8 cellular contexts compared by ENCODE assay signal in the genomic region with DNA sequence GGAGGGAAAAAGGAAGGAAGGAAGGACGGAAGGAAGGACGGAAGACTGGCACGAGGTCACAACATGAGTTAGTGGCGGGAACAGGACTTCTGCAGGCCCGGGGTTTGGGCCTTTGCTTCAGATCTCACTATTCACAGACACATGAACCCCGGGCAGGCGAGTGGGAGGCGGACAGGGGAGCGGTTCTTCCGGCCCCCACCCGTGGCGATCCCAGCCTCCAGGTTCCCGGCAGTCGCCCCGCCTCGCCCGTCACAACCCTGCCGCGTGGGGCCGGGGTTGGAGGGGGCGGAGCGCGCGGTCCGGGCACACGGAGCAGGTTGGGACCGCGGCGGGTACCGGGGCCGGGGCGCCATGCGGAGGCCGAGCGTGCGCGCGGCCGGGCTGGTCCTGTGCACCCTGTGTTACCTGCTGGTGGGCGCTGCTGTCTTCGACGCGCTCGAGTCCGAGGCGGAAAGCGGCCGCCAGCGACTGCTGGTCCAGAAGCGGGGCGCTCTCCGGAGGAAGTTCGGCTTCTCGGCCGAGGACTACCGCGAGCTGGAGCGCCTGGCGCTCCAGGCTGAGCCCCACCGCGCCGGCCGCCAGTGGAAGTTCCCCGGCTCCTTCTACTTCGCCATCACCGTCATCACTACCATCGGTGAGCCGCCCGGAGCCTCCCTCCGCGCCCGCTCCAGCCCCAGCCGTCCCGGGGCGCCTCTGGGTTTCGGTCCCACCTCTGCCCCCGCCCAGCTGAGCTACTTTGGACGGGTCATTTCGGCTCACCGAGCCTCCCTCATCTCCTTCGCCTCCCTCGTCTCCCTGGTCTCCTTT. TPM values are rescaled to one million over a fixed set of nuclear protein-coding genes. Genes with fewer than 3 reads are reported as not detected.
A peak's percentile ranks its signal among the peaks of the same experiment; 100 is the strongest.
DNase-seq lines count a peak whose midpoint lies in the region; ATAC-seq, FAIRE-seq and TF ChIP-seq lines count a peak whose summit lies in the region.

A gene (plus strand): TSS at position 306 of the 807 bp plus-strand sequence. CDS start 46 bp downstream, at position 352.

- H3K4me1 ChIP-seq in A549, result peaks cover 36% of the 10 kb centered on the region
- H3K4me1 ChIP-seq in HUES6 (ENCODE audit: control insufficient read depth, insufficient read depth, low read length), result peaks cover 8% of the 10 kb centered on the region
- H3K4me1 ChIP-seq in gastroesophageal sphincter, result peaks cover 0 to 70% (median 15%) of the 10 kb centered on the region in 3 donors

- intact Hi-C loops in posterior vena cava (cut with DNase I), result loop anchor here (2.0 to 5.0 kb wide), 2 partner anchors 122 to 123 kb away; no protein-coding TSS in a partner anchor

- CTCF ChIA-PET in A549 (lab: Yijun Ruan, JAX), result interaction anchor here (1.0 to 9.5 kb wide), 5 partner anchors 40 to 194 kb away, joined by 3 to 119 read pairs (median 27); no protein-coding TSS in a partner anchor

- no peak for TF ChIP-seq RAD21 in A549 (conservative IDR thresholded peaks at IDR 0.05 in 1 of 2, IDR thresholded peaks at IDR 0.05 in 1 of 2)

- H3K27me3 ChIP-seq in HUES6 (ENCODE audit: control insufficient read depth, insufficient read depth, low read length), result peaks cover 54% of the 10 kb centered on the region
- H3K27me3 ChIP-seq in gastroesophageal sphincter, result peaks cover 19% of the 10 kb centered on the region

- peak within 1 kb of the TSS; percentile 94 for H3K4me2 ChIP-seq in A549

- H3K27ac ChIP-seq in A549, result peak within 1 kb of the TSS; percentile 75 to 94
- H3K27ac ChIP-seq in HUES6 (ENCODE audit: low read depth, low read length), result no peak within 1 kb of the TSS
- H3K27ac ChIP-seq in gastroesophageal sphincter, result peak within 1 kb of the TSS; percentile 1 to 79 (median 63)

- H3K4me3 ChIP-seq in A549 (peak within 1 kb of the TSS; percentile 48), HUES6 (ENCODE audit: low read depth, low read length) (peak within 1 kb of the TSS; percentile 62), gastroesophageal sphincter (peak within 1 kb of the TSS; percentile 44 to 69)

- no peak for FAIRE-seq in A549 (lab: Jason Lieb, UNC)

- H3K36me3 ChIP-seq in HUES6 (ENCODE audit: control insufficient read depth, insufficient read depth, low read length) (no peaks in the 10 kb centered on the region), gastroesophageal sphincter (peaks cover 0 to 5% of the 10 kb centered on the region in 2 donors)

- peak; percentile 32 to 44; a peak in 4 of 6 replicates for ATAC-seq in A549
- peak; percentile 76 for ATAC-seq in gastroesophageal sphincter
- no peak for ATAC-seq in HG03108 (IDR thresholded peaks at IDR 0.05; ENCODE audit: unreplicated experiment)
- ATAC-seq in HG02798 (IDR thresholded peaks at IDR 0.05; ENCODE audit: poor library complexity, unreplicated experiment), result no peak

- H3K9me3 ChIP-seq in A549 (no peaks in the 10 kb centered on the region), HUES6 (ENCODE audit: control insufficient read depth, insufficient read depth, low read depth, low read length) (no peaks in the 10 kb centered on the region), gastroesophageal sphincter (no peaks in the 10 kb centered on the region)

- TF ChIP-seq CTCF in A549 (IDR thresholded peaks at IDR 0.05), result no peak
- TF ChIP-seq CTCF in gastroesophageal sphincter (IDR thresholded peaks at IDR 0.05), result peak in 2 of 4 experiments; percentile 15 to 23

- WGBS in A549 (ENCODE audit: missing lambda C conversion rate), result 29% methylated on average over 42 of the region's 82 CpGs
- 0 to 1% methylated on average over 1 to 12 of the region's 82 CpGs for WGBS in gastroesophageal sphincter (ENCODE audit: low coverage in 1 of 2), 2 donors

- H3K9ac ChIP-seq in HUES6 (ENCODE audit: low read length), result no peak within 1 kb of the TSS

- POLR2A ChIA-PET in A549 (lab: Yijun Ruan, JAX), result interaction anchor here (0.6 kb wide), 1 partner anchor 60 kb away, joined by 7 read pairs; no protein-coding TSS in a partner anchor

- TF ChIP-seq EP300 in A549 (IDR thresholded peaks at IDR 0.05) (no peak), gastroesophageal sphincter (IDR thresholded peaks at IDR 0.05) (no peak)

- DNase-seq in A549 (ENCODE audit: low read depth in 1 of 2, low spot score in 1 of 2) (no peak), posterior vena cava (ENCODE audit: low spot score) (peak; percentile 88), NCI-H345 (lab: John Stamatoyannopoulos, UW) (no peak)
- DNase-seq in activated T-cell treated with anti-CD3 and anti-CD28 coated beads, Interleukin-2, amount 50 U/mL, for 48 hours, result peak; percentile 51 to 64

- TF ChIP-seq POLR2A in A549 (IDR thresholded peaks at IDR 0.05; ENCODE audit: low read length), result no peak
- peak in 1 of 2 donors; percentile 40 for TF ChIP-seq POLR2A in gastroesophageal sphincter (IDR thresholded peaks at IDR 0.05)

TF ChIP-seq in A549, 52 proteins besides CTCF, POLR2A, EP300 and RAD21:
- TF ChIP-seq, protein P1, sequence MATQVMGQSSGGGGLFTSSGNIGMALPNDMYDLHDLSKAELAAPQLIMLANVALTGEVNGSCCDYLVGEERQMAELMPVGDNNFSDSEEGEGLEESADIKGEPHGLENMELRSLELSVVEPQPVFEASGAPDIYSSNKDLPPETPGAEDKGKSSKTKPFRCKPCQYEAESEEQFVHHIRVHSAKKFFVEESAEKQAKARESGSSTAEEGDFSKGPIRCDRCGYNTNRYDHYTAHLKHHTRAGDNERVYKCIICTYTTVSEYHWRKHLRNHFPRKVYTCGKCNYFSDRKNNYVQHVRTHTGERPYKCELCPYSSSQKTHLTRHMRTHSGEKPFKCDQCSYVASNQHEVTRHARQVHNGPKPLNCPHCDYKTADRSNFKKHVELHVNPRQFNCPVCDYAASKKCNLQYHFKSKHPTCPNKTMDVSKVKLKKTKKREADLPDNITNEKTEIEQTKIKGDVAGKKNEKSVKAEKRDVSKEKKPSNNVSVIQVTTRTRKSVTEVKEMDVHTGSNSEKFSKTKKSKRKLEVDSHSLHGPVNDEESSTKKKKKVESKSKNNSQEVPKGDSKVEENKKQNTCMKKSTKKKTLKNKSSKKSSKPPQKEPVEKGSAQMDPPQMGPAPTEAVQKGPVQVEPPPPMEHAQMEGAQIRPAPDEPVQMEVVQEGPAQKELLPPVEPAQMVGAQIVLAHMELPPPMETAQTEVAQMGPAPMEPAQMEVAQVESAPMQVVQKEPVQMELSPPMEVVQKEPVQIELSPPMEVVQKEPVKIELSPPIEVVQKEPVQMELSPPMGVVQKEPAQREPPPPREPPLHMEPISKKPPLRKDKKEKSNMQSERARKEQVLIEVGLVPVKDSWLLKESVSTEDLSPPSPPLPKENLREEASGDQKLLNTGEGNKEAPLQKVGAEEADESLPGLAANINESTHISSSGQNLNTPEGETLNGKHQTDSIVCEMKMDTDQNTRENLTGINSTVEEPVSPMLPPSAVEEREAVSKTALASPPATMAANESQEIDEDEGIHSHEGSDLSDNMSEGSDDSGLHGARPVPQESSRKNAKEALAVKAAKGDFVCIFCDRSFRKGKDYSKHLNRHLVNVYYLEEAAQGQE (IDR thresholded peaks at IDR 0.05), result no peak
- TF ChIP-seq HOXB13 (CRISPR knock-in tag; IDR thresholded peaks at IDR 0.05; ENCODE audit: low read depth), result no peak
- no peak for TF ChIP-seq EHF (CRISPR knock-in tag; IDR thresholded peaks at IDR 0.05)
- TF ChIP-seq, protein P2, sequence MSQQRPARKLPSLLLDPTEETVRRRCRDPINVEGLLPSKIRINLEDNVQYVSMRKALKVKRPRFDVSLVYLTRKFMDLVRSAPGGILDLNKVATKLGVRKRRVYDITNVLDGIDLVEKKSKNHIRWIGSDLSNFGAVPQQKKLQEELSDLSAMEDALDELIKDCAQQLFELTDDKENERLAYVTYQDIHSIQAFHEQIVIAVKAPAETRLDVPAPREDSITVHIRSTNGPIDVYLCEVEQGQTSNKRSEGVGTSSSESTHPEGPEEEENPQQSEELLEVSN (IDR thresholded peaks at IDR 0.05; ENCODE audit: borderline replicate concordance, low read depth), result peak; percentile 79
- TF ChIP-seq, protein P3, sequence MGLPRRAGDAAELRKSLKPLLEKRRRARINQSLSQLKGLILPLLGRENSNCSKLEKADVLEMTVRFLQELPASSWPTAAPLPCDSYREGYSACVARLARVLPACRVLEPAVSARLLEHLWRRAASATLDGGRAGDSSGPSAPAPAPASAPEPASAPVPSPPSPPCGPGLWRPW (IDR thresholded peaks at IDR 0.05), result no peak
- TF ChIP-seq, protein P4, sequence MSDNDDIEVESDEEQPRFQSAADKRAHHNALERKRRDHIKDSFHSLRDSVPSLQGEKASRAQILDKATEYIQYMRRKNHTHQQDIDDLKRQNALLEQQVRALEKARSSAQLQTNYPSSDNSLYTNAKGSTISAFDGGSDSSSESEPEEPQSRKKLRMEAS (IDR thresholded peaks at IDR 0.05), result peak; percentile 59
TF ChIP-seq in A549: peak in this region for 2.

RNA-seq across cellular contexts. Expression of the gene that starts here (rescaled TPM):
- polyA plus RNA-seq in A549 (2011; rRNA removed) (0.33 and 0.49 TPM in 2 replicates), A549 (2017; fragmentation: RNase III; extraction: RNeasy Plus Mini Kit Qiagen cat#74134 plus additional on column Dnase treatment) (0.41 to 0.67 TPM (median 0.43 TPM) in 3 replicates)
- 0.73 and 1.3 TPM in 2 replicates for polyA plus RNA-seq in A549 (2012; cell fraction: cytosol; rRNA removed)
- polyA plus RNA-seq in A549 (2012; cell fraction: nucleus; rRNA removed), result 0.76 and 0.90 TPM in 2 replicates
- polyA minus RNA-seq in A549 (2011; rRNA and poly(A)+ RNA removed), result 0.58 and 0.66 TPM in 2 replicates
- total RNA-seq in gastroesophageal sphincter (1 to 10 TPM; 1.3 to 4.7 (median 2.8) TPM), posterior vena cava (1 to 10 TPM; 4.1 to 4.5 TPM)

Comparison
In these comparisons a context has a peak if more than half of its experiments do, and no peak if none do; other contexts are left out.
1. ATAC-seq: peak in A549 (2 of 2) and gastroesophageal sphincter (single experiment); none in HG03108 (single experiment) and HG02798 (single experiment).
2. DNase-seq: peak in activated T-cell treated with anti-CD3 and anti-CD28 coated beads, Interleukin-2, amount 50 U/mL, for 48 hours (2 of 2) and posterior vena cava (single experiment); none in A549 (0 of 2) and NCI-H345 (single experiment).
3. Peak in every context shown above with its lines, with median percentiles within 50 percentile points of each other: H3K4me3 ChIP-seq.